In genomic region chr5:164300295-164300694, GRCh38 we compare ENCODE assay signal across 27 cellular contexts.
"Had no signal": no experiment of that assay in that cellular context is flagged by ENCODE, and none has a peak within 500 bp of the region (broad histone marks: within the 10 kb centered on the region; RNA-seq: fewer than 3 reads in every experiment).

No MANE protein-coding gene starts in this region.

- H3K79me2 ChIP-seq: hepatocyte had no signal

- H2AFZ ChIP-seq: hepatocyte had no signal

- FAIRE-seq: urothelium cell line had no signal

- ATAC-seq: heart right ventricle; left ventricle myocardium superior; lower lobe of right lung; natural killer cell; right lobe of liver; stimulated activated memory B cell treated with anti-CD40 and anti-IgM and Interleukin-4, amounts not matched to agents 10 μg/mL and 1 μg/mL and 100 μg/mL, for 72 hours; stimulated activated naive CD8-positive, alpha-beta T cell treated with anti-CD3 and anti-CD28 coated beads, Interleukin-15, amount 100 ng/mL, for 72 hours; upper lobe of right lung had no signal

- H3K9me3 ChIP-seq: heart right ventricle, lower lobe of right lung, right atrium auricular region, right lobe of liver, testis, thyroid gland, transverse colon, upper lobe of right lung had no signal

- H3K4me2 ChIP-seq: hepatocyte, smooth muscle cell had no signal

- H3K27ac Mint-ChIP-seq: mesothelial cell of epicardium; naive B cell; natural killer cell; progenitor cell of endocrine pancreas; stimulated activated memory B cell treated with anti-CD40 and anti-IgM and Interleukin-4, amounts not matched to agents 10 μg/mL and 1 μg/mL and 100 μg/mL, for 72 hours; stimulated activated naive CD8-positive, alpha-beta T cell treated with anti-CD3 and anti-CD28 coated beads, Interleukin-15, amount 100 ng/mL, for 72 hours had no signal

- H3K27me3 Mint-ChIP-seq: progenitor cell of endocrine pancreas; stimulated activated memory B cell treated with anti-CD40 and anti-IgM and Interleukin-4, amounts not matched to agents 10 μg/mL and 1 μg/mL and 100 μg/mL, for 72 hours; stimulated activated naive CD8-positive, alpha-beta T cell treated with anti-CD3 and anti-CD28 coated beads, Interleukin-15, amount 100 ng/mL, for 72 hours had no signal

- H3K4me1 Mint-ChIP-seq: naive B cell; natural killer cell; stimulated activated memory B cell treated with anti-CD40 and anti-IgM and Interleukin-4, amounts not matched to agents 10 μg/mL and 1 μg/mL and 100 μg/mL, for 72 hours; stimulated activated naive CD8-positive, alpha-beta T cell treated with anti-CD3 and anti-CD28 coated beads, Interleukin-15, amount 100 ng/mL, for 72 hours had no signal

- H3K27me3 ChIP-seq: heart right ventricle, hepatocyte, right atrium auricular region, right lobe of liver, testis, thyroid gland, transverse colon, upper lobe of right lung had no signal

- H3K36me3 Mint-ChIP-seq: mesothelial cell of epicardium; naive B cell; stimulated activated memory B cell treated with anti-CD40 and anti-IgM and Interleukin-4, amounts not matched to agents 10 μg/mL and 1 μg/mL and 100 μg/mL, for 72 hours had no signal

- H3K4me3 Mint-ChIP-seq: mesothelial cell of epicardium; naive B cell; natural killer cell; stimulated activated memory B cell treated with anti-CD40 and anti-IgM and Interleukin-4, amounts not matched to agents 10 μg/mL and 1 μg/mL and 100 μg/mL, for 72 hours; stimulated activated naive CD8-positive, alpha-beta T cell treated with anti-CD3 and anti-CD28 coated beads, Interleukin-15, amount 100 ng/mL, for 72 hours had no signal

- H3K36me3 ChIP-seq: heart right ventricle, lower lobe of right lung, right atrium auricular region, right lobe of liver, thyroid gland, transverse colon, upper lobe of right lung had no signal

- DNase-seq: heart right ventricle; islet precursor cell; left ventricle myocardium superior; lower lobe of right lung; mammary epithelial cell; mesenchymal stem cell; naive B cell; natural killer cell; nucleus accumbens; right lobe of liver; stimulated activated CD4-positive, alpha-beta T cell treated with anti-CD3 and anti-CD28 coated beads, Interleukin-1b, Interleukin-23, amount 100 ng/mL, for 48 hours; stimulated activated CD4-positive, alpha-beta T cell treated with anti-CD3 and anti-CD28 coated beads, Interleukin-2, amount 100 ng/mL, for 48 hours; stimulated activated CD4-positive, alpha-beta T cell treated with anti-CD3 and anti-CD28 coated beads, Interleukin-4, amount 100 ng/mL, for 4 hours; stimulated activated CD8-positive, alpha-beta memory T cell treated with anti-CD3 and anti-CD28 coated beads, Interleukin-4, amount 100 ng/mL, for 48 hours; stimulated activated naive CD4-positive, alpha-beta T cell treated with Interleukin-2 at 50 U/mL for 16 hours; stimulated activated naive CD8-positive, alpha-beta T cell treated with anti-CD3 and anti-CD28 coated beads, Interleukin-15, amount 100 ng/mL, for 72 hours; testis; thyroid gland; transverse colon; upper lobe of right lung had no signal

- H3K27ac ChIP-seq: heart right ventricle, hepatocyte, lower lobe of right lung, right atrium auricular region, right lobe of liver, testis, thyroid gland, transverse colon, upper lobe of right lung had no signal

- H3K4me1 ChIP-seq: heart right ventricle, lower lobe of right lung, right atrium auricular region, right lobe of liver, testis, thyroid gland, transverse colon, upper lobe of right lung had no signal

- H3K4me3 ChIP-seq: heart right ventricle, hepatocyte, lower lobe of right lung, right atrium auricular region, right lobe of liver, smooth muscle cell, testis, thyroid gland, transverse colon, upper lobe of right lung had no signal

- H3K9me3 Mint-ChIP-seq: mesothelial cell of epicardium; stimulated activated memory B cell treated with anti-CD40 and anti-IgM and Interleukin-4, amounts not matched to agents 10 μg/mL and 1 μg/mL and 100 μg/mL, for 72 hours had no signal
